8 cellular contexts compared by ENCODE assay signal in the genomic region with DNA sequence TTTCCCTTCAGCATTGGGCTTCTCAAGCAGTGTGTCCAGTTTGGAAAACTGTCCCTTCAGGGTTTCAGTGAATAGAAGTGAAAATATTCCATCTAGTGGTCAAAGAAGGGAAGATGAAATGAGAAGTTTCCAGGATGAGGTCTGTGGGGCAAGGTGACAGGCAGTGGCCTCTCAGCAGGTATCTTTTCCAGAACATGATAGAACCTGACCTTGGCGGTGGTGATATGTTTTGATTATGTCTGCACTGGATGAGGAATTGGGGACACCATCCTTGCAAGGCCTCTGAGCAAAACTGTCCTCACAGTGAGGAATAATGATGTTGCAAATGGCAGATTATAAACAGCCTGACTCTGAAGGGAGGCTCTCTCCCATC. TPM values are rescaled to one million over a fixed set of nuclear protein-coding genes. Genes with fewer than 3 reads are reported as not detected.
DNase-seq lines count a peak whose midpoint lies in the region; ATAC-seq and TF ChIP-seq lines count a peak whose summit lies in the region.

No MANE protein-coding gene starts in this region.

- H3K4me3 ChIP-seq in AG04449 (ENCODE audit: low read depth, low read length), result no peak overlapping the region
- H3K4me3 ChIP-seq in HEK293 (ENCODE audit: low read depth, low read length), result no peak overlapping the region
- H3K4me3 ChIP-seq in ascending aorta, result no peak overlapping the region
- no peak overlapping the region for H3K4me3 ChIP-seq in left lung

- TF ChIP-seq CTCF in AG04449 (IDR thresholded peaks at IDR 0.05; ENCODE audit: insufficient read depth, low read length, missing control alignments) (peak; percentile 3), HEK293 (tag by site-specific recombination; IDR thresholded peaks at IDR 0.05) (no peak), ascending aorta (IDR thresholded peaks at IDR 0.05) (peak; percentile 11 to 49 (median 39)), left lung (IDR thresholded peaks at IDR 0.05) (peak in 1 of 2 donors; percentile 19)

- DNase-seq in AG04449 (ENCODE audit: low read depth, low spot score) (no peak), ascending aorta (ENCODE audit: low spot score in 2 of 2) (no peak), left lung (no peak), NOMO-1 treated with DMSO at 0.1 percent for 48 hours (lab: John Stamatoyannopoulos, UW; ENCODE audit: unreplicated experiment) (no peak), iPS-NIHi11 (ENCODE audit: low spot score) (no peak), COLO668 (lab: John Stamatoyannopoulos, UW; ENCODE audit: unreplicated experiment) (no peak), NCI-H1048 (lab: John Stamatoyannopoulos, UW) (no peak)

- H3K27ac ChIP-seq in HEK293 (ENCODE audit: extremely low read depth, low read depth, low read length) (no peak overlapping the region), ascending aorta (no peak overlapping the region), left lung (no peak overlapping the region)

- POLR2A ChIA-PET in AG04449 (lab: Yijun Ruan, JAX), result no interaction called here
- POLR2A ChIA-PET in HEK293 (lab: Yijun Ruan, JAX), result no interaction called here

- peak; percentile 45 for ATAC-seq in left lung

- CTCF ChIA-PET in AG04449 (lab: Yijun Ruan, JAX) (interaction anchor here (1.3 to 1.8 kb wide), 2 partner anchors 10 to 19 kb away, joined by 3 to 5 read pairs; no protein-coding TSS in a partner anchor), HEK293 (lab: Yijun Ruan, JAX) (interaction anchor here (0.5 kb wide), 1 partner anchor 10 kb away, joined by 3 read pairs; no protein-coding TSS in a partner anchor)

- no peaks in the 10 kb centered on the region for H3K9me3 ChIP-seq in HEK293 (ENCODE audit: control insufficient read depth, insufficient read depth, low read depth, low read length)
- no peaks in the 10 kb centered on the region for H3K9me3 ChIP-seq in ascending aorta
- no peaks in the 10 kb centered on the region for H3K9me3 ChIP-seq in left lung

- H3K36me3 ChIP-seq in HEK293 (ENCODE audit: control insufficient read depth in 2 of 2, insufficient read depth in 1 of 2, low read length in 2 of 2) (peaks cover 14 to 32% of the 10 kb centered on the region in 2 experiments), ascending aorta (peaks cover 0 to 15% of the 10 kb centered on the region in 2 donors), left lung (peaks cover 0 to 38% of the 10 kb centered on the region in 2 donors)

- no peaks in the 10 kb centered on the region for H3K27me3 ChIP-seq in ascending aorta
- H3K27me3 ChIP-seq in left lung, result no peaks in the 10 kb centered on the region

- H3K4me1 ChIP-seq in HEK293 (ENCODE audit: control insufficient read depth, insufficient read depth, low read length), result peaks cover 9% of the 10 kb centered on the region
- H3K4me1 ChIP-seq in ascending aorta, result peaks cover 0 to 9% of the 10 kb centered on the region in 2 donors
- no peaks in the 10 kb centered on the region for H3K4me1 ChIP-seq in left lung

- intact Hi-C loops in ascending aorta (cut with DNase I) (loop anchor here (1.0 to 5.0 kb wide), 2 partner anchors 46 to 115 kb away; no protein-coding TSS in a partner anchor), left lung (cut with DNase I) (no loop called here)

TF ChIP-seq in HEK293, 187 proteins besides CTCF, POLR2A, EP300 and RAD21:
- TF ChIP-seq KLF8 (tag by site-specific recombination; IDR thresholded peaks at IDR 0.05), result no peak
- no peak for TF ChIP-seq SCRT2 (tag by site-specific recombination; IDR thresholded peaks at IDR 0.05)
- TF ChIP-seq ZNF654 (tag by site-specific recombination; IDR thresholded peaks at IDR 0.05; ENCODE audit: low read depth), result peak; percentile 34

RNA-seq across cellular contexts. Expression of a gene that starts 4.7 kb away (rescaled TPM):
- total RNA-seq in ascending aorta (not detected), left lung (1 to 10 TPM in 1 of 2 donors, under 1 TPM in 1; 0.82 to 2.8 TPM)

RNA-seq across cellular contexts. Expression of a gene that starts 23.6 kb away (rescaled TPM):
- total RNA-seq in ascending aorta (31.9 TPM), left lung (10 to 100 TPM; 58.7 to 59.1 TPM)

RNA-seq across cellular contexts. Expression of a gene that starts 34.3 kb away (rescaled TPM):
- total RNA-seq in ascending aorta (1.6 TPM), left lung (10 to 100 TPM; 21.8 to 36.6 TPM)

RNA-seq across cellular contexts. Expression of a gene that starts 48.9 kb away (rescaled TPM):
- total RNA-seq in ascending aorta (13.9 TPM), left lung (10 to 100 TPM; 16.6 to 19.3 TPM)

RNA-seq across cellular contexts. Expression of a gene that starts 58.1 kb away (rescaled TPM):
- 14.9 TPM for total RNA-seq in ascending aorta
- 1 to 10 TPM; 2.3 to 2.6 TPM for total RNA-seq in left lung
